In the genomic region with DNA sequence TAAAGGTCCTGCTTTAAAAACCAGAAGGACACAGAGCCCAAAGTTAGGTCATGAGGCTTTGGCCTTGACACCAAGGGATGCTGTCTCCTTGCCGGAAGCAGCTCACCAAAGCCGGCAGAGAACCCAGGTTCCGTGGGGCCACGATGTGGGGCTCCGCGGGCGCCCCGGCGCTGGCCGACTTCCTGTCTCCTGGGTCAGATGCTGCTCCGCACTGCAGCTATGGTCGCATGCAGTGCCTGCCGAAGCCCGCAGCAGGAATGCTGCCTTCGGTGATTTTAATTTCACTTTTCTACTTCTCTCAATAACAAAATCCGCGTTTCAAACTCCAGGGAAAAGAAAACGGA, we compare ENCODE assay signal across 8 cellular contexts. TPM values are rescaled to one million over a fixed set of nuclear protein-coding genes. Genes with fewer than 3 reads are reported as not detected.
A peak's percentile ranks its signal among the peaks of the same experiment; 100 is the strongest.
DNase-seq lines count a peak whose midpoint lies in the region; ATAC-seq and TF ChIP-seq lines count a peak whose summit lies in the region.

No MANE protein-coding gene starts in this region.

- peak overlapping the region; percentile 99 for H3K4me3 Mint-ChIP-seq in activated CD4-positive, alpha-beta T cell treated with anti-CD3 and anti-CD28 coated beads, Interleukin-2, amount 10 ng/mL, durations not matched to agents 24 days and 14 days

- H3K27ac ChIP-seq in HUES64 (ENCODE audit: low read depth, low read length) (peak overlapping the region; percentile 99), muscle layer of duodenum (ENCODE audit: low read length) (peak overlapping the region; percentile 67), stomach (peak overlapping the region; percentile 91 to 96 (median 91))

- TF ChIP-seq POLR2A in stomach (IDR thresholded peaks at IDR 0.05): no peak

- no peak for TF ChIP-seq CTCF in stomach (IDR thresholded peaks at IDR 0.05)

- 20% methylated on average over 18 of the region's 18 CpGs for WGBS in HUES64
- WGBS in stomach, 5 donors: 0 to 1% (median 0%) methylated on average over 17 to 18 of the region's 18 CpGs

- peaks cover 29% of the 10 kb centered on the region for H3K4me1 Mint-ChIP-seq in activated CD4-positive, alpha-beta T cell treated with anti-CD3 and anti-CD28 coated beads, Interleukin-2, amount 10 ng/mL, durations not matched to agents 24 days and 14 days

- ATAC-seq in GM21737 (IDR thresholded peaks at IDR 0.05; ENCODE audit: unreplicated experiment): no peak

- TF ChIP-seq EP300 in stomach (IDR thresholded peaks at IDR 0.05): no peak

- intact Hi-C loops in activated CD4-positive, alpha-beta T cell treated with anti-CD3 and anti-CD28 coated beads, Interleukin-2, amount 10 ng/mL, durations not matched to agents 24 days and 14 days (cut with micrococcal nuclease): loop anchor here (1.0 to 5.0 kb wide), 3 partner anchors 11 to 148 kb away; partner anchors contain the start of genes COX8A, MARK2 and NAA40
- intact Hi-C loops in stomach (cut with DNase I; ENCODE audit: low total_unique reads): no loop called here

- no peaks in the 10 kb centered on the region for H3K9me3 Mint-ChIP-seq in activated CD4-positive, alpha-beta T cell treated with anti-CD3 and anti-CD28 coated beads, Interleukin-2, amount 10 ng/mL, durations not matched to agents 24 days and 14 days

- H3K4me3 ChIP-seq in HUES64 (ENCODE audit: low read length): peak overlapping the region; percentile 93
- H3K4me3 ChIP-seq in muscle layer of duodenum (ENCODE audit: low read depth in 1 of 2, low read length in 2 of 2): peak overlapping the region; percentile 93 to 98
- H3K4me3 ChIP-seq in stomach: peak overlapping the region; percentile 96 to 99 (median 98)

- no peaks in the 10 kb centered on the region for H3K9me3 ChIP-seq in HUES64 (ENCODE audit: insufficient read depth, low read depth, low read length)
- H3K9me3 ChIP-seq in muscle layer of duodenum (ENCODE audit: control insufficient read depth in 1 of 2, low read length in 2 of 2): no peaks in the 10 kb centered on the region
- no peaks in the 10 kb centered on the region for H3K9me3 ChIP-seq in stomach

- DNase-seq in DMS53 (lab: John Stamatoyannopoulos, UW) (peak; percentile 84), DMS53 treated with DMSO at 0.1 percent for 48 hours (lab: John Stamatoyannopoulos, UW; ENCODE audit: unreplicated experiment) (no peak), stomach (no peak)
- peak; percentile 94 for DNase-seq in activated CD4-positive, alpha-beta T cell treated with anti-CD3 and anti-CD28 coated beads, Interleukin-2, amount 10 ng/mL, durations not matched to agents 24 days and 14 days
- DNase-seq in effector CD4-positive, alpha-beta T cell: peak; percentile 56

- no peaks in the 10 kb centered on the region for H3K27me3 ChIP-seq in HUES64 (ENCODE audit: insufficient read depth, low read length)
- no peaks in the 10 kb centered on the region for H3K27me3 ChIP-seq in muscle layer of duodenum (ENCODE audit: low read depth, low read length)
- H3K27me3 ChIP-seq in stomach: no peaks in the 10 kb centered on the region

- H3K4me1 ChIP-seq in HUES64 (ENCODE audit: insufficient read depth, low read length) (0 out of 2 replicates have a peak, but pooled peaks cover 5% of the 10 kb centered on the region), muscle layer of duodenum (ENCODE audit: control insufficient read depth in 1 of 2, insufficient read depth in 2 of 2, low read length in 2 of 2) (peaks cover 11 to 21% of the 10 kb centered on the region in 2 donors), stomach (peaks cover 17 to 29% (median 26%) of the 10 kb centered on the region in 4 donors)

- H3K27me3 Mint-ChIP-seq in activated CD4-positive, alpha-beta T cell treated with anti-CD3 and anti-CD28 coated beads, Interleukin-2, amount 10 ng/mL, durations not matched to agents 24 days and 14 days: no peaks in the 10 kb centered on the region

- H3K36me3 ChIP-seq in HUES64 (ENCODE audit: insufficient read depth, low read length) (peaks cover 27% of the 10 kb centered on the region), muscle layer of duodenum (ENCODE audit: control insufficient read depth in 1 of 2, insufficient read depth in 2 of 2, low read length in 2 of 2) (peaks cover 6 to 7% of the 10 kb centered on the region in 2 donors), stomach (peaks cover 3 to 29% (median 25%) of the 10 kb centered on the region in 4 donors)

- H3K27ac Mint-ChIP-seq in activated CD4-positive, alpha-beta T cell treated with anti-CD3 and anti-CD28 coated beads, Interleukin-2, amount 10 ng/mL, durations not matched to agents 24 days and 14 days: peak overlapping the region; percentile 97

- peaks cover 22% of the 10 kb centered on the region for H3K36me3 Mint-ChIP-seq in activated CD4-positive, alpha-beta T cell treated with anti-CD3 and anti-CD28 coated beads, Interleukin-2, amount 10 ng/mL, durations not matched to agents 24 days and 14 days (ENCODE audit: low read depth)

- H3K9ac ChIP-seq in HUES64 (ENCODE audit: low read depth, low read length): peak overlapping the region; percentile 97

RNA-seq across cellular contexts. Expression of gene OTUB1, which starts 0.5 kb away (rescaled TPM):
- polyA plus RNA-seq in HUES64 (2013, experiment 1 of 2): 120 TPM
- polyA plus RNA-seq in HUES64 (2013, experiment 2 of 2): 114 TPM
- total RNA-seq in activated CD4-positive, alpha-beta T cell treated with anti-CD3 and anti-CD28 coated beads, Interleukin-2, amount 10 ng/mL, durations not matched to agents 24 days and 14 days: 105 and 115 TPM in 2 replicates
- total RNA-seq in stomach: 100 to 1,000 TPM in 1 of 5 donors, 10 to 100 TPM in 4; 33.6 to 161 (median 40.3) TPM
- polyA plus RNA-seq in stomach: 10 to 100 TPM; 62.3 to 74.2 (median 64.8) TPM

RNA-seq across cellular contexts. Expression of gene COX8A, which starts 11.4 kb away (rescaled TPM):
- polyA plus RNA-seq in HUES64 (2013, experiment 1 of 2): 427 TPM
- 435 TPM for polyA plus RNA-seq in HUES64 (2013, experiment 2 of 2)
- total RNA-seq in activated CD4-positive, alpha-beta T cell treated with anti-CD3 and anti-CD28 coated beads, Interleukin-2, amount 10 ng/mL, durations not matched to agents 24 days and 14 days: 302 TPM in 2 replicates
- 1,000 to 10,000 TPM in 1 of 5 donors, 100 to 1,000 TPM in 4; 107 to 1,004 (median 523) TPM for total RNA-seq in stomach
- polyA plus RNA-seq in stomach: 1,000 to 10,000 TPM in 2 of 3 donors, 100 to 1,000 TPM in 1; 910 to 1,045 (median 1,001) TPM

RNA-seq across cellular contexts. Expression of gene NAA40, which starts 47.0 kb away (rescaled TPM):
- polyA plus RNA-seq in HUES64 (2013, experiment 1 of 2): 28.0 TPM
- polyA plus RNA-seq in HUES64 (2013, experiment 2 of 2): 22.5 TPM
- total RNA-seq in activated CD4-positive, alpha-beta T cell treated with anti-CD3 and anti-CD28 coated beads, Interleukin-2, amount 10 ng/mL, durations not matched to agents 24 days and 14 days: 26.1 and 26.9 TPM in 2 replicates
- total RNA-seq in stomach: 10 to 100 TPM in 3 of 5 donors, 1 to 10 TPM in 2; 4.3 to 71.4 (median 14.9) TPM
- 1 to 10 TPM; 4.9 to 8.0 (median 5.8) TPM for polyA plus RNA-seq in stomach

RNA-seq across cellular contexts. Expression of gene FLRT1, which starts 49.9 kb away (rescaled TPM):
- polyA plus RNA-seq in HUES64 (2013, experiment 1 of 2): 0.45 TPM
- polyA plus RNA-seq in HUES64 (2013, experiment 2 of 2): 0.57 TPM
- not detected in 2 replicates for total RNA-seq in activated CD4-positive, alpha-beta T cell treated with anti-CD3 and anti-CD28 coated beads, Interleukin-2, amount 10 ng/mL, durations not matched to agents 24 days and 14 days
- 1 to 10 TPM in 1 of 5 donors, under 1 TPM in 1, not detected in 3; 0.73 to 1.3 TPM for total RNA-seq in stomach
- under 1 TPM in 2 of 3 donors, not detected in 1; 0.12 to 0.28 TPM for polyA plus RNA-seq in stomach

Comparison
In these comparisons a context has a peak if more than half of its experiments do, and no peak if none do; other contexts are left out.
1. DNase-seq: peak in DMS53 (single experiment), activated CD4-positive, alpha-beta T cell treated with anti-CD3 and anti-CD28 coated beads, Interleukin-2, amount 10 ng/mL, durations not matched to agents 24 days and 14 days (single experiment) and effector CD4-positive, alpha-beta T cell (single experiment); none in DMS53 treated with DMSO at 0.1 percent for 48 hours (single experiment) and stomach (single experiment).
2. Peak in every context shown above with its lines, with median percentiles within 50 percentile points of each other: H3K27ac ChIP-seq and H3K4me3 ChIP-seq.